2 cellular contexts compared by ENCODE assay signal in the genomic region with DNA sequence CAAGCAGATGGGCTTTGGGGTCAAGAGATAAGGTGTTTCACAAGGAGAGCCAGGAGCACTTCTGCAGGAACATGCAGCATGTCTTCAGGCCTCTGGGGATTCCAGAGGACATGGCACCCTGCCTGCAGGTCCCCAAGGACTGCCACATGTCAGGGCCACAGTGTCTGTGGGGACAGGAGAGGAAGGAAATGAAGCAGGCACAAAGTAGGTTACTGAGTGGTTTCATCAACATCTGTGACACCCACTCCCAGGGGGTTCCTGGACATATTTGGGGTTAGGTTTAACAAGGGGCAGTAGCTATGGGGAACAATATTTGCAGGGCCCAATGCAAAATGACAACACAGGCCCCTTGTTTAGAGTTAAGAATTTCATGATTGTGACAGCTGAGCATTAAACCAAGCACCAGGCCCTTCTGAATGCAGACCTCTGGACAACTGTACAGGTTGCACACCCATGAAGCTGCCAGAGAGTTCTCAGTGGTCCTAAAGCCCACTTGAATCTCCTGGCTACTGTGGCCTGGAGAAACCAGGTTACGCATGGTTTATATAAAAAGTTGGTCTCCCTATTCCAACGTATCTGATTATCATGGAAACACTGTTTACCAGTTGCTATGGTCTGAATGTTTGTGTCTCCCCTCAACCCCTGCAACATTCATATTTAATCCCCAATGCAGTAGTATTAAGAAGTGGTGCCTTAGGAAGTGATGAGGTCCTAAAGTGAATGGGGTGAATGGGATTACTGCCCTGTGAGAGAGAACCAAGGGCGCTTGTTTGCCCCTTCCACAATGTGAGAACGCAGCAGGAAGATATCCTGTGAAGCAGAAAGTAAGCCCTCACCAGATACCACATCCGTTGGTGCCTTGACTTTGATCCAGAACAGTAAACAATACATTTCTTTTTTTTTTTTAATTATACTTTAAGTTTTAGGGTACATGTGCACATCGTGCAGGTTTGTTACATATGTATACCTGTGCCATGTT.
TF ChIP-seq lines count a peak whose summit lies in the region.

No MANE protein-coding gene starts in this region.

TF ChIP-seq in IMR-90, 13 proteins besides CTCF, POLR2A, EP300 and RAD21:
- no peak for TF ChIP-seq CHD1 (IDR thresholded peaks at IDR 0.05; ENCODE audit: low read depth, low read length)
TF ChIP-seq in IMR-90: peak in this region for 0.

TF ChIP-seq in GM23338, 12 proteins besides CTCF, POLR2A, EP300 and RAD21:
- TF ChIP-seq EZH2phosphoT487 (IDR thresholded peaks at IDR 0.05; ENCODE audit: unreplicated experiment) (no peak), REST (IDR thresholded peaks at IDR 0.05; ENCODE audit: unreplicated experiment) (no peak), CREB1 (CRISPR knock-in tag; IDR thresholded peaks at IDR 0.05; ENCODE audit: low read depth) (no peak), ETS1 (IDR thresholded peaks at IDR 0.05) (no peak), NANOG (IDR thresholded peaks at IDR 0.05; ENCODE audit: borderline replicate concordance) (no peak), JUNB (IDR thresholded peaks at IDR 0.05; ENCODE audit: unreplicated experiment) (no peak), ZNF331 (CRISPR knock-in tag; IDR thresholded peaks at IDR 0.05; ENCODE audit: low read depth) (no peak), STAT1 (IDR thresholded peaks at IDR 0.05; ENCODE audit: unreplicated experiment) (no peak), ZNF114 (CRISPR knock-in tag; IDR thresholded peaks at IDR 0.05) (no peak), EZH2 (IDR thresholded peaks at IDR 0.05; ENCODE audit: low read depth, unreplicated experiment) (no peak), POLR2AphosphoS5 (IDR thresholded peaks at IDR 0.05; ENCODE audit: low read depth) (no peak)
- TF ChIP-seq, protein P1, sequence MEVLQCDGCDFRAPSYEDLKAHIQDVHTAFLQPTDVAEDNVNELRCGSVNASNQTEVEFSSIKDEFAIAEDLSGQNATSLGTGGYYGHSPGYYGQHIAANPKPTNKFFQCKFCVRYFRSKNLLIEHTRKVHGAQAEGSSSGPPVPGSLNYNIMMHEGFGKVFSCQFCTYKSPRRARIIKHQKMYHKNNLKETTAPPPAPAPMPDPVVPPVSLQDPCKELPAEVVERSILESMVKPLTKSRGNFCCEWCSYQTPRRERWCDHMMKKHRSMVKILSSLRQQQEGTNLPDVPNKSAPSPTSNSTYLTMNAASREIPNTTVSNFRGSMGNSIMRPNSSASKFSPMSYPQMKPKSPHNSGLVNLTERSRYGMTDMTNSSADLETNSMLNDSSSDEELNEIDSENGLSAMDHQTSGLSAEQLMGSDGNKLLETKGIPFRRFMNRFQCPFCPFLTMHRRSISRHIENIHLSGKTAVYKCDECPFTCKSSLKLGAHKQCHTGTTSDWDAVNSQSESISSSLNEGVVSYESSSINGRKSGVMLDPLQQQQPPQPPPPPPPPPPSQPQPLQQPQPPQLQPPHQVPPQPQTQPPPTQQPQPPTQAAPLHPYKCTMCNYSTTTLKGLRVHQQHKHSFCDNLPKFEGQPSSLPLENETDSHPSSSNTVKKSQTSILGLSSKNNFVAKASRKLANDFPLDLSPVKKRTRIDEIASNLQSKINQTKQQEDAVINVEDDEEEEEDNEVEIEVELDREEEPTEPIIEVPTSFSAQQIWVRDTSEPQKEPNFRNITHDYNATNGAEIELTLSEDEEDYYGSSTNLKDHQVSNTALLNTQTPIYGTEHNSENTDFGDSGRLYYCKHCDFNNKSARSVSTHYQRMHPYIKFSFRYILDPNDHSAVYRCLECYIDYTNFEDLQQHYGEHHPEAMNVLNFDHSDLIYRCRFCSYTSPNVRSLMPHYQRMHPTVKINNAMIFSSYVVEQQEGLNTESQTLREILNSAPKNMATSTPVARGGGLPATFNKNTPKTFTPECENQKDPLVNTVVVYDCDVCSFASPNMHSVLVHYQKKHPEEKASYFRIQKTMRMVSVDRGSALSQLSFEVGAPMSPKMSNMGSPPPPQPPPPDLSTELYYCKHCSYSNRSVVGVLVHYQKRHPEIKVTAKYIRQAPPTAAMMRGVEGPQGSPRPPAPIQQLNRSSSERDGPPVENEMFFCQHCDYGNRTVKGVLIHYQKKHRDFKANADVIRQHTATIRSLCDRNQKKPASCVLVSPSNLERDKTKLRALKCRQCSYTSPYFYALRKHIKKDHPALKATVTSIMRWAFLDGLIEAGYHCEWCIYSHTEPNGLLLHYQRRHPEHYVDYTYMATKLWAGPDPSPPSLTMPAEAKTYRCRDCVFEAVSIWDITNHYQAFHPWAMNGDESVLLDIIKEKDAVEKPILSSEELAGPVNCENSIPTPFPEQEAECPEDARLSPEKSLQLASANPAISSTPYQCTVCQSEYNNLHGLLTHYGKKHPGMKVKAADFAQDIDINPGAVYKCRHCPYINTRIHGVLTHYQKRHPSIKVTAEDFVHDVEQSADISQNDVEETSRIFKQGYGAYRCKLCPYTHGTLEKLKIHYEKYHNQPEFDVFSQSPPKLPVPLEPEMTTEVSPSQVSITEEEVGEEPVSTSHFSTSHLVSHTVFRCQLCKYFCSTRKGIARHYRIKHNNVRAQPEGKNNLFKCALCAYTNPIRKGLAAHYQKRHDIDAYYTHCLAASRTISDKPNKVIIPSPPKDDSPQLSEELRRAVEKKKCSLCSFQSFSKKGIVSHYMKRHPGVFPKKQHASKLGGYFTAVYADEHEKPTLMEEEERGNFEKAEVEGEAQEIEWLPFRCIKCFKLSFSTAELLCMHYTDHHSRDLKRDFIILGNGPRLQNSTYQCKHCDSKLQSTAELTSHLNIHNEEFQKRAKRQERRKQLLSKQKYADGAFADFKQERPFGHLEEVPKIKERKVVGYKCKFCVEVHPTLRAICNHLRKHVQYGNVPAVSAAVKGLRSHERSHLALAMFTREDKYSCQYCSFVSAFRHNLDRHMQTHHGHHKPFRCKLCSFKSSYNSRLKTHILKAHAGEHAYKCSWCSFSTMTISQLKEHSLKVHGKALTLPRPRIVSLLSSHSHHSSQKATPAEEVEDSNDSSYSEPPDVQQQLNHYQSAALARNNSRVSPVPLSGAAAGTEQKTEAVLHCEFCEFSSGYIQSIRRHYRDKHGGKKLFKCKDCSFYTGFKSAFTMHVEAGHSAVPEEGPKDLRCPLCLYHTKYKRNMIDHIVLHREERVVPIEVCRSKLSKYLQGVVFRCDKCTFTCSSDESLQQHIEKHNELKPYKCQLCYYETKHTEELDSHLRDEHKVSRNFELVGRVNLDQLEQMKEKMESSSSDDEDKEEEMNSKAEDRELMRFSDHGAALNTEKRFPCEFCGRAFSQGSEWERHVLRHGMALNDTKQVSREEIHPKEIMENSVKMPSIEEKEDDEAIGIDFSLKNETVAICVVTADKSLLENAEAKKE (CRISPR knock-in tag; IDR thresholded peaks at IDR 0.05) = no peak
